ENCODE assay signal across 24 cellular contexts in genomic region chr16:5006348-5007193, GRCh38. TPM values are rescaled to one million over a fixed set of nuclear protein-coding genes. Genes with fewer than 3 reads are reported as not detected.
"Had no signal": no experiment of that assay in that cellular context is flagged by ENCODE, and none has a peak within 500 bp of the region (broad histone marks: within the 10 kb centered on the region; RNA-seq: fewer than 3 reads in every experiment).

No MANE protein-coding gene starts in this region.

- H3K36me3 ChIP-seq: lower lobe of right lung, stomach, thoracic aorta had no signal

- H3K27ac ChIP-seq: lower lobe of right lung, skin epidermis, stomach, thoracic aorta had no signal

- ATAC-seq: activated CD8-positive, alpha-beta memory T cell treated with anti-CD3 and anti-CD28 coated beads, Interleukin-2, amount 10 ng/mL, durations not matched to agents 7 days and 5 days; left colon; lower lobe of right lung; natural killer cell; stimulated activated effector memory CD8-positive, alpha-beta T cell treated with anti-CD3 and anti-CD28 coated beads, Interleukin-12 subunit alpha, Interleukin-12 subunit beta, amount 100 ng/mL, for 72 hours had no signal

- H3K9me3 ChIP-seq: lower lobe of right lung, stomach, thoracic aorta had no signal

- H3K4me1 Mint-ChIP-seq: activated B cell treated with CpG ODN at 0.5 μM for 24 hours; activated CD4-positive, alpha-beta memory T cell treated with anti-CD3 and anti-CD28 coated beads, Interleukin-2, amount 10 ng/mL, durations not matched to agents 7 days and 5 days; activated CD8-positive, alpha-beta memory T cell treated with anti-CD3 and anti-CD28 coated beads, Interleukin-2, amount 10 ng/mL, durations not matched to agents 7 days and 5 days; activated naive CD8-positive, alpha-beta T cell treated with anti-CD3 and anti-CD28 coated beads for 36 hours; brain; natural killer cell; stimulated activated effector memory CD8-positive, alpha-beta T cell treated with anti-CD3 and anti-CD28 coated beads, Interleukin-12 subunit alpha, Interleukin-12 subunit beta, amount 100 ng/mL, for 72 hours had no signal

- DNase-seq: activated B cell treated with CpG ODN at 0.5 μM for 24 hours; activated CD4-positive, alpha-beta memory T cell treated with anti-CD3 and anti-CD28 coated beads, Interleukin-2, amount 10 ng/mL, durations not matched to agents 7 days and 5 days; activated CD4-positive, alpha-beta T cell treated with anti-CD3 and anti-CD28 coated beads for 48 hours; activated CD8-positive, alpha-beta memory T cell treated with anti-CD3 and anti-CD28 coated beads, Interleukin-2, amount 10 ng/mL, durations not matched to agents 7 days and 5 days; activated naive CD4-positive, alpha-beta T cell; activated naive CD8-positive, alpha-beta T cell treated with anti-CD3 and anti-CD28 coated beads for 36 hours; amniotic stem cell; central memory CD4-positive, alpha-beta T cell; cortex of kidney; effector CD8-positive, alpha-beta T cell; left colon; natural killer cell; retina; stimulated activated CD4-positive, alpha-beta T cell treated with anti-CD3 and anti-CD28 coated beads, Interleukin-4, amount 100 ng/mL, for 24 hours; stomach; T-helper 1 cell; T-helper 9 cell had no signal

- H3K4me3 ChIP-seq: lower lobe of right lung, skin epidermis, stomach, thoracic aorta had no signal

- H3K9me3 Mint-ChIP-seq: activated B cell treated with CpG ODN at 0.5 μM for 24 hours; activated CD4-positive, alpha-beta memory T cell treated with anti-CD3 and anti-CD28 coated beads, Interleukin-2, amount 10 ng/mL, durations not matched to agents 7 days and 5 days; activated naive CD8-positive, alpha-beta T cell treated with anti-CD3 and anti-CD28 coated beads for 36 hours; brain; natural killer cell; stimulated activated effector memory CD8-positive, alpha-beta T cell treated with anti-CD3 and anti-CD28 coated beads, Interleukin-12 subunit alpha, Interleukin-12 subunit beta, amount 100 ng/mL, for 72 hours had no signal

- H3K27me3 Mint-ChIP-seq: activated CD4-positive, alpha-beta memory T cell treated with anti-CD3 and anti-CD28 coated beads, Interleukin-2, amount 10 ng/mL, durations not matched to agents 7 days and 5 days had no signal

- H3K36me3 Mint-ChIP-seq: activated CD8-positive, alpha-beta memory T cell treated with anti-CD3 and anti-CD28 coated beads, Interleukin-2, amount 10 ng/mL, durations not matched to agents 7 days and 5 days; activated naive CD8-positive, alpha-beta T cell treated with anti-CD3 and anti-CD28 coated beads for 36 hours; brain; natural killer cell; stimulated activated effector memory CD8-positive, alpha-beta T cell treated with anti-CD3 and anti-CD28 coated beads, Interleukin-12 subunit alpha, Interleukin-12 subunit beta, amount 100 ng/mL, for 72 hours had no signal

- H3K4me3 Mint-ChIP-seq: activated B cell treated with CpG ODN at 0.5 μM for 24 hours; activated CD4-positive, alpha-beta memory T cell treated with anti-CD3 and anti-CD28 coated beads, Interleukin-2, amount 10 ng/mL, durations not matched to agents 7 days and 5 days; activated CD8-positive, alpha-beta memory T cell treated with anti-CD3 and anti-CD28 coated beads, Interleukin-2, amount 10 ng/mL, durations not matched to agents 7 days and 5 days; activated naive CD8-positive, alpha-beta T cell treated with anti-CD3 and anti-CD28 coated beads for 36 hours; brain; natural killer cell; stimulated activated effector memory CD8-positive, alpha-beta T cell treated with anti-CD3 and anti-CD28 coated beads, Interleukin-12 subunit alpha, Interleukin-12 subunit beta, amount 100 ng/mL, for 72 hours had no signal

- H3K4me1 ChIP-seq: lower lobe of right lung, stomach had no signal

- H3K27ac Mint-ChIP-seq: activated B cell treated with CpG ODN at 0.5 μM for 24 hours; activated CD4-positive, alpha-beta memory T cell treated with anti-CD3 and anti-CD28 coated beads, Interleukin-2, amount 10 ng/mL, durations not matched to agents 7 days and 5 days; activated CD8-positive, alpha-beta memory T cell treated with anti-CD3 and anti-CD28 coated beads, Interleukin-2, amount 10 ng/mL, durations not matched to agents 7 days and 5 days; activated naive CD8-positive, alpha-beta T cell treated with anti-CD3 and anti-CD28 coated beads for 36 hours; brain; natural killer cell; stimulated activated effector memory CD8-positive, alpha-beta T cell treated with anti-CD3 and anti-CD28 coated beads, Interleukin-12 subunit alpha, Interleukin-12 subunit beta, amount 100 ng/mL, for 72 hours had no signal

RNA-seq across cellular contexts. Expression of gene SEC14L5, which starts 48.4 kb away (rescaled TPM):
- total RNA-seq: activated B cell treated with CpG ODN at 0.5 μM for 24 hours; activated CD8-positive, alpha-beta memory T cell treated with anti-CD3 and anti-CD28 coated beads, Interleukin-2, amount 10 ng/mL, durations not matched to agents 7 days and 5 days; glomerular endothelial cell; ureter had no signal

RNA-seq across cellular contexts. Expression of gene C16orf89, which starts 59.2 kb away (rescaled TPM):
- total RNA-seq: activated B cell treated with CpG ODN at 0.5 μM for 24 hours; activated CD4-positive, alpha-beta memory T cell treated with anti-CD3 and anti-CD28 coated beads, Interleukin-2, amount 10 ng/mL, durations not matched to agents 7 days and 5 days; activated CD8-positive, alpha-beta memory T cell treated with anti-CD3 and anti-CD28 coated beads, Interleukin-2, amount 10 ng/mL, durations not matched to agents 7 days and 5 days; activated naive CD8-positive, alpha-beta T cell treated with anti-CD3 and anti-CD28 coated beads for 36 hours; natural killer cell had no signal
